Comparison of ENCODE assay signal across 9 cellular contexts in genomic region chr10:17586741-17587720, GRCh38. TPM values are rescaled to one million over a fixed set of nuclear protein-coding genes. Genes with fewer than 3 reads are reported as not detected.
DNase-seq lines count a peak whose midpoint lies in the region; ATAC-seq and TF ChIP-seq lines count a peak whose summit lies in the region.
"Had no signal": no experiment of that assay in that cellular context is flagged by ENCODE, and none has a peak within 500 bp of the region (broad histone marks: within the 10 kb centered on the region; RNA-seq: fewer than 3 reads in every experiment).

No MANE protein-coding gene starts in this region.

- TF ChIP-seq CTCF in DOHH2 (IDR thresholded peaks at IDR 0.05; ENCODE audit: low read depth, low read length, poor library complexity, severe bottlenecking), result no peak
- no peak for TF ChIP-seq CTCF in fibroblast of the aortic adventitia (IDR thresholded peaks at IDR 0.05; ENCODE audit: insufficient read depth, low read length)
- no peak for TF ChIP-seq CTCF in ovary (IDR thresholded peaks at IDR 0.05)
- TF ChIP-seq CTCF in GM20000 (IDR thresholded peaks at IDR 0.05; ENCODE audit: extremely low read depth, missing control alignments), result no peak

- ATAC-seq in GM21390 (IDR thresholded peaks at IDR 0.05; ENCODE audit: unreplicated experiment) (peak; percentile 55), HG02571 (IDR thresholded peaks at IDR 0.05; ENCODE audit: unreplicated experiment) (no peak)

- peaks cover 5% of the 10 kb centered on the region for H3K4me1 Mint-ChIP-seq in activated T-cell treated with anti-CD3 and anti-CD28 coated beads, Interleukin-2, amount 50 U/mL, for 24 hours (ENCODE audit: low read depth)

- peak; percentile 37 for DNase-seq in LHCN-M2 (ENCODE audit: low read depth)
- peak; percentile 4 for DNase-seq in fibroblast of the aortic adventitia (ENCODE audit: low read depth)
- DNase-seq in ovary, result no peak
- DNase-seq in GM20000 (ENCODE audit: low spot score), result no peak
- DNase-seq in activated T-cell treated with anti-CD3 and anti-CD28 coated beads, Interleukin-2, amount 50 U/mL, for 24 hours, result no peak

- H3K27me3 ChIP-seq in DOHH2 (ENCODE audit: control insufficient read depth, low read length) (peaks cover 5% of the 10 kb centered on the region; the same call in 1 of the 2 replicates), ovary (no peaks in the 10 kb centered on the region)

- H3K4me3 Mint-ChIP-seq in activated T-cell treated with anti-CD3 and anti-CD28 coated beads, Interleukin-2, amount 50 U/mL, for 24 hours, result no peak overlapping the region

- H3K36me3 ChIP-seq in DOHH2 (ENCODE audit: control insufficient read depth, low read length), result no peaks in the 10 kb centered on the region
- no peaks in the 10 kb centered on the region for H3K36me3 ChIP-seq in ovary

- peak overlapping the region; percentile 22; the same call in 1 of the 2 replicates for H3K4me2 ChIP-seq in DOHH2 (ENCODE audit: low read length)

- no peak overlapping the region for H3K27ac ChIP-seq in DOHH2 (ENCODE audit: low read depth, low read length)
- H3K27ac ChIP-seq in ovary, result no peak overlapping the region
- H3K27ac ChIP-seq: parathyroid adenoma had no signal

- H3K27me3 Mint-ChIP-seq in activated T-cell treated with anti-CD3 and anti-CD28 coated beads, Interleukin-2, amount 50 U/mL, for 24 hours, result peaks cover 9% of the 10 kb centered on the region

- no peaks in the 10 kb centered on the region for H4K20me1 ChIP-seq in DOHH2 (ENCODE audit: control insufficient read depth, insufficient read depth, low read depth, low read length)

- intact Hi-C loops in ovary (cut with DNase I), result no loop called here

- WGBS in ovary, 3 donors, result 56 to 60% (median 58%) methylated on average over 13 of the region's 13 CpGs

- no peaks in the 10 kb centered on the region for H3K36me3 Mint-ChIP-seq in activated T-cell treated with anti-CD3 and anti-CD28 coated beads, Interleukin-2, amount 50 U/mL, for 24 hours (ENCODE audit: low read depth)

- H3K4me3 ChIP-seq in DOHH2 (ENCODE audit: low read length), result no peak overlapping the region
- H3K4me3 ChIP-seq in fibroblast of the aortic adventitia (ENCODE audit: low read depth, low read length), result no peak overlapping the region
- H3K4me3 ChIP-seq in ovary, result no peak overlapping the region

- no peaks in the 10 kb centered on the region for H3K9me3 Mint-ChIP-seq in activated T-cell treated with anti-CD3 and anti-CD28 coated beads, Interleukin-2, amount 50 U/mL, for 24 hours

- no peak overlapping the region for H3K27ac Mint-ChIP-seq in activated T-cell treated with anti-CD3 and anti-CD28 coated beads, Interleukin-2, amount 50 U/mL, for 24 hours

- H3K9me3 ChIP-seq in DOHH2 (ENCODE audit: control insufficient read depth, insufficient read depth, low read length), result no peaks in the 10 kb centered on the region
- H3K9me3 ChIP-seq in ovary, result no peaks in the 10 kb centered on the region

- H3K79me2 ChIP-seq in DOHH2 (ENCODE audit: control insufficient read depth, low read length), result no peaks in the 10 kb centered on the region
- H3K79me2 ChIP-seq: parathyroid adenoma had no signal

- no peaks in the 10 kb centered on the region for H3K9me2 ChIP-seq in DOHH2 (replicated peaks; ENCODE audit: control insufficient read depth, low read length)

- TF ChIP-seq EP300 in ovary (IDR thresholded peaks at IDR 0.05), result no peak

- no peak for TF ChIP-seq POLR2A in ovary (IDR thresholded peaks at IDR 0.05)

- H3K4me1 ChIP-seq in DOHH2 (ENCODE audit: control insufficient read depth, low read length) (peaks cover 17% of the 10 kb centered on the region), ovary (ENCODE audit: insufficient read depth) (no peaks in the 10 kb centered on the region)
- H3K4me1 ChIP-seq: parathyroid adenoma had no signal

- 0 out of 2 replicates have a peak, but pooled peaks cover 2% of the 10 kb centered on the region for H3F3A ChIP-seq in DOHH2 (ENCODE audit: control insufficient read depth, insufficient read depth)

RNA-seq across cellular contexts. Expression of gene HACD1, which starts 30.1 kb away (rescaled TPM):
- 39.8 and 44.3 TPM in 2 replicates for total RNA-seq in LHCN-M2 (2014; rRNA removed)
- polyA plus RNA-seq in LHCN-M2 (2012), result 102 TPM
- total RNA-seq in fibroblast of the aortic adventitia (ENCODE audit: low replicate concordance), result 7.0 and 18.4 TPM in 2 replicates
- 10 to 100 TPM in 1 of 7 donors, 1 to 10 TPM in 6; 6.4 to 11.7 (median 7.5) TPM for total RNA-seq in ovary
- polyA plus RNA-seq in ovary, result 10 to 100 TPM in 1 of 2 donors, 1 to 10 TPM in 1; 4.8 to 13.6 TPM

RNA-seq across cellular contexts. Expression of gene STAM, which starts 56.9 kb away (rescaled TPM):
- total RNA-seq in LHCN-M2 (2014; rRNA removed) (41.1 and 51.7 TPM in 2 replicates), fibroblast of the aortic adventitia (ENCODE audit: low replicate concordance) (32.0 and 40.6 TPM in 2 replicates), ovary (10 to 100 TPM; 14.4 to 24.7 (median 20.3) TPM)
- 20.8 TPM for polyA plus RNA-seq in LHCN-M2 (2012)
- 10 to 100 TPM; 10.7 to 24.0 TPM for polyA plus RNA-seq in ovary

Comparison
In these comparisons a context has a peak if more than half of its experiments do, and no peak if none do; other contexts are left out.
1. DNase-seq: peak in LHCN-M2 (single experiment) and fibroblast of the aortic adventitia (single experiment); none in ovary (0 of 5), GM20000 (single experiment) and activated T-cell treated with anti-CD3 and anti-CD28 coated beads, Interleukin-2, amount 50 U/mL, for 24 hours (single experiment).